12 cellular contexts compared by ENCODE assay signal in genomic region chr16:20878682-20879147, GRCh38. TPM values are rescaled to one million over a fixed set of nuclear protein-coding genes. Genes with fewer than 3 reads are reported as not detected.
DNase-seq lines count a peak whose midpoint lies in the region; ATAC-seq and TF ChIP-seq lines count a peak whose summit lies in the region.
"Had no signal": no experiment of that assay in that cellular context is flagged by ENCODE, and none has a peak within 500 bp of the region (broad histone marks: within the 10 kb centered on the region; RNA-seq: fewer than 3 reads in every experiment).

No MANE protein-coding gene starts in this region.

- H3K27ac Mint-ChIP-seq in effector memory CD8-positive, alpha-beta T cell = peak overlapping the region; percentile 59 to 82

- H3K4me1 ChIP-seq in mesodermal cell (ENCODE audit: control insufficient read depth, insufficient read depth, low read length, poor library complexity, severe bottlenecking) = peaks cover 29% of the 10 kb centered on the region

- 55 to 90% methylated on average over 2 to 3 of the region's 5 CpGs for WGBS in mesodermal cell (ENCODE audit: insufficient coverage in 2 of 2), 2 experiments

- H3K4me3 ChIP-seq in HFF-Myc (replicated peaks; ENCODE audit: low read depth, low read length) = 0 out of 2 replicates have a peak overlapping the region, but pooled peaks have one; percentile 1
- H3K4me3 ChIP-seq in mesodermal cell (ENCODE audit: extremely low read depth, insufficient read depth, low read length, poor library complexity, severe bottlenecking) = no peak overlapping the region
- H3K4me3 ChIP-seq: psoas muscle had no signal

- no peaks in the 10 kb centered on the region for H3K27me3 Mint-ChIP-seq in effector memory CD8-positive, alpha-beta T cell
- H3K27me3 Mint-ChIP-seq: CD8-positive, alpha-beta memory T cell had no signal

- no peaks in the 10 kb centered on the region for H3K9me3 Mint-ChIP-seq in effector memory CD8-positive, alpha-beta T cell
- H3K9me3 Mint-ChIP-seq: CD8-positive, alpha-beta memory T cell had no signal

- H3K27ac ChIP-seq in mesodermal cell (ENCODE audit: low read depth, low read length, severe bottlenecking) = peak overlapping the region; percentile 50

- peaks cover 3% of the 10 kb centered on the region for H3K36me3 ChIP-seq in mesodermal cell (ENCODE audit: control insufficient read depth, insufficient read depth, low read length)

- no peak for TF ChIP-seq CTCF in HFF-Myc (IDR thresholded peaks at IDR 0.05; ENCODE audit: low read depth, low read length, missing control alignments)

- DNase-seq in ACHN (peak; percentile 73), HFF-Myc (ENCODE audit: extremely low read depth, low read depth) (no peak), NOMO-1 (lab: John Stamatoyannopoulos, UW; ENCODE audit: unreplicated experiment in 2 of 2) (no peak), Kasumi-1 (lab: John Stamatoyannopoulos, UW) (no peak), dedifferentiated amniotic fluid mesenchymal stem cell (ENCODE audit: extremely low spot score) (no peak), midbrain (lab: John Stamatoyannopoulos, UW) (no peak)
- DNase-seq in effector memory CD8-positive, alpha-beta T cell = no peak
- DNase-seq: activated CD4-positive, CD25-positive, alpha-beta regulatory T cell treated with anti-CD3 and anti-CD28 coated beads, Interleukin-2, amount 50 U/mL, for 72 hours; CD8-positive, alpha-beta memory T cell; KBM-7; psoas muscle had no signal

- no peak for ATAC-seq in effector memory CD8-positive, alpha-beta T cell (replicated peaks)

- H3K4me1 Mint-ChIP-seq in effector memory CD8-positive, alpha-beta T cell (ENCODE audit: low read depth in 2 of 2) = peaks cover 23 to 41% of the 10 kb centered on the region in 2 donors

- no peaks in the 10 kb centered on the region for H3K9me3 ChIP-seq in mesodermal cell (ENCODE audit: control insufficient read depth, low read length)
- H3K9me3 ChIP-seq: psoas muscle had no signal

- peak overlapping the region in 1 of 2 donors; percentile 40 for H3K4me3 Mint-ChIP-seq in effector memory CD8-positive, alpha-beta T cell

- H3K36me3 Mint-ChIP-seq in effector memory CD8-positive, alpha-beta T cell (ENCODE audit: insufficient read depth) = peaks cover 5% of the 10 kb centered on the region

- in situ Hi-C loops in ACHN (cut with HindIII; ENCODE audit: low pct_ligation_motif_present, low pct_unique_long_range_greater_than_20kb, low sequenced_read_pairs) = no loop called here

RNA-seq across cellular contexts. Expression of gene DCUN1D3, which starts 21.4 kb away (rescaled TPM):
- polyA plus RNA-seq in mesodermal cell (2013, experiment 1 of 2) = 9.2 TPM
- polyA plus RNA-seq in mesodermal cell (2013, experiment 2 of 2) = 7.5 TPM

RNA-seq across cellular contexts. Expression of gene LYRM1, which starts 21.9 kb away (rescaled TPM):
- polyA plus RNA-seq in mesodermal cell (2013, experiment 1 of 2) = 31.1 TPM
- polyA plus RNA-seq in mesodermal cell (2013, experiment 2 of 2) = 31.6 TPM
